23 cellular contexts compared by ENCODE assay signal in genomic region chr10:132164801-132165278, GRCh38. TPM values are rescaled to one million over a fixed set of nuclear protein-coding genes. Genes with fewer than 3 reads are reported as not detected.
DNase-seq lines count a peak whose midpoint lies in the region; ATAC-seq and TF ChIP-seq lines count a peak whose summit lies in the region.
"Had no signal": no experiment of that assay in that cellular context is flagged by ENCODE, and none has a peak within 500 bp of the region (broad histone marks: within the 10 kb centered on the region; RNA-seq: fewer than 3 reads in every experiment).

No MANE protein-coding gene starts in this region.

- H3K9me3 Mint-ChIP-seq in activated CD4-positive, alpha-beta T cell treated with anti-CD3 and anti-CD28 coated beads, Interleukin-2, amount 10 ng/mL, durations not matched to agents 7 days and 5 days, result no peaks in the 10 kb centered on the region
- H3K9me3 Mint-ChIP-seq: activated T-cell treated with anti-CD3 and anti-CD28 coated beads, Interleukin-2, amount 50 U/mL, for 72 hours; natural killer cell treated with Interleukin-12 subunit alpha and Interleukin-12 subunit beta and Interleukin-15 and Interleukin-18, amount 100 ng/mL, for 72 hours had no signal

- no peak for TF ChIP-seq POLR2A in transverse colon (IDR thresholded peaks at IDR 0.05)

- H3K27ac ChIP-seq in RWPE1, result no peak overlapping the region
- H3K27ac ChIP-seq in left lung, result no peak overlapping the region
- H3K27ac ChIP-seq in transverse colon, result no peak overlapping the region

- no peak for TF ChIP-seq EP300 in transverse colon (IDR thresholded peaks at IDR 0.05; ENCODE audit: low read depth)

- TF ChIP-seq CTCF in RWPE1 (conservative IDR thresholded peaks at IDR 0.05; ENCODE audit: low read depth) (no peak), left lung (IDR thresholded peaks at IDR 0.05) (no peak), transverse colon (IDR thresholded peaks at IDR 0.05) (no peak)

- no peak for DNase-seq in activated CD4-positive, alpha-beta T cell treated with anti-CD3 and anti-CD28 coated beads, Interleukin-2, amount 10 ng/mL, durations not matched to agents 7 days and 5 days
- DNase-seq in activated CD4-positive, alpha-beta T cell treated with anti-CD3 and anti-CD28 coated beads, Interleukin-2, amount 50 U/mL, for 4 hours, result no peak
- DNase-seq in RWPE1 (ENCODE audit: low spot score), result peak; percentile 30
- peak; percentile 27 to 71 for DNase-seq in left lung
- DNase-seq in transverse colon, result peak; percentile 44
- no peak for DNase-seq in SKM-1 (lab: John Stamatoyannopoulos, UW; ENCODE audit: unreplicated experiment)
- DNase-seq in NCI-H2196 (lab: John Stamatoyannopoulos, UW; ENCODE audit: unreplicated experiment), result no peak
- DNase-seq: activated naive CD8-positive, alpha-beta T cell treated with anti-CD3 and anti-CD28 coated beads for 36 hours; activated T-cell treated with anti-CD3 and anti-CD28 coated beads, Interleukin-2, amount 50 U/mL, for 72 hours; C1 segment of cervical spinal cord; DMS 273 treated with DMSO at 0.1 percent for 48 hours; hypothalamus; KG1; kidney; mesendoderm; NCI-H2029; NCI-H524; SHP77; stimulated activated CD4-positive, alpha-beta T cell treated with anti-CD3 and anti-CD28 coated beads, Interleukin-4, amount 100 ng/mL, for 24 hours; T-helper 2 cell had no signal

- no peaks in the 10 kb centered on the region for H3K4me1 ChIP-seq in left lung
- H3K4me1 ChIP-seq in transverse colon, result peaks cover 0 to 10% (median 4%) of the 10 kb centered on the region in 4 donors

- in situ Hi-C loops in transverse colon (cut with MboI; ENCODE audit: low pct_ligation_motif_present in 1 of 4, low pct_unique_long_range_greater_than_20kb in 1 of 4, low sequenced_read_pairs in 3 of 4), result no loop called here

- H3K9me3 ChIP-seq in left lung, result no peaks in the 10 kb centered on the region
- H3K9me3 ChIP-seq in transverse colon, result no peaks in the 10 kb centered on the region

- peaks cover 2% of the 10 kb centered on the region for H3K36me3 Mint-ChIP-seq in activated CD4-positive, alpha-beta T cell treated with anti-CD3 and anti-CD28 coated beads, Interleukin-2, amount 10 ng/mL, durations not matched to agents 7 days and 5 days (ENCODE audit: low read depth)

- H3K36me3 ChIP-seq in left lung (no peaks in the 10 kb centered on the region), transverse colon (no peaks in the 10 kb centered on the region)

- POLR2A ChIA-PET in activated CD4-positive, alpha-beta T cell treated with anti-CD3 and anti-CD28 coated beads, Interleukin-2, amount 10 ng/mL, durations not matched to agents 7 days and 5 days (lab: Charles Lee), result no interaction called here
- POLR2A ChIA-PET in RWPE1 (lab: Yijun Ruan, JAX; ENCODE audit: low non-redundant PET), result no interaction called here

- WGBS in transverse colon (ENCODE audit: low coverage in 1 of 2), 2 donors, result 37 to 38% methylated on average over 6 to 13 of the region's 18 CpGs

- H3K4me3 ChIP-seq in left lung (no peak overlapping the region), transverse colon (no peak overlapping the region)

- no peak overlapping the region for H3K4me3 Mint-ChIP-seq in activated CD4-positive, alpha-beta T cell treated with anti-CD3 and anti-CD28 coated beads, Interleukin-2, amount 10 ng/mL, durations not matched to agents 7 days and 5 days
- H3K4me3 Mint-ChIP-seq: activated naive CD8-positive, alpha-beta T cell treated with anti-CD3 and anti-CD28 coated beads for 36 hours; activated T-cell treated with anti-CD3 and anti-CD28 coated beads, Interleukin-2, amount 50 U/mL, for 72 hours; natural killer cell treated with Interleukin-12 subunit alpha and Interleukin-12 subunit beta and Interleukin-15 and Interleukin-18, amount 100 ng/mL, for 72 hours had no signal

- CTCF ChIA-PET in activated CD4-positive, alpha-beta T cell treated with anti-CD3 and anti-CD28 coated beads, Interleukin-2, amount 10 ng/mL, durations not matched to agents 7 days and 5 days (lab: Charles Lee), result no interaction called here
- CTCF ChIA-PET in RWPE1 (lab: Yijun Ruan, JAX), result interaction anchor here (0.8 kb wide), 1 partner anchor 904 kb away, joined by 3 read pairs; no protein-coding TSS in a partner anchor

- no peak for ATAC-seq in left lung
- ATAC-seq in GM19023 (IDR thresholded peaks at IDR 0.05; ENCODE audit: unreplicated experiment), result no peak
- ATAC-seq: activated CD4-positive, CD25-positive, alpha-beta regulatory T cell treated with anti-CD3 and anti-CD28 coated beads, Interleukin-2, amount 50 U/mL, for 24 hours; activated T-cell treated with anti-CD3 and anti-CD28 coated beads, Interleukin-2, amount 50 U/mL, for 72 hours; natural killer cell treated with Interleukin-12 subunit alpha and Interleukin-12 subunit beta and Interleukin-15 and Interleukin-18, amount 100 ng/mL, for 72 hours had no signal

- H3K27me3 Mint-ChIP-seq in activated CD4-positive, alpha-beta T cell treated with anti-CD3 and anti-CD28 coated beads, Interleukin-2, amount 10 ng/mL, durations not matched to agents 7 days and 5 days, result no peaks in the 10 kb centered on the region
- H3K27me3 Mint-ChIP-seq: activated naive CD8-positive, alpha-beta T cell treated with anti-CD3 and anti-CD28 coated beads for 36 hours; natural killer cell treated with Interleukin-12 subunit alpha and Interleukin-12 subunit beta and Interleukin-15 and Interleukin-18, amount 100 ng/mL, for 72 hours had no signal

- peak overlapping the region; percentile 21 for H3K27ac Mint-ChIP-seq in activated CD4-positive, alpha-beta T cell treated with anti-CD3 and anti-CD28 coated beads, Interleukin-2, amount 10 ng/mL, durations not matched to agents 7 days and 5 days
- H3K27ac Mint-ChIP-seq: activated naive CD8-positive, alpha-beta T cell treated with anti-CD3 and anti-CD28 coated beads for 36 hours; activated T-cell treated with anti-CD3 and anti-CD28 coated beads, Interleukin-2, amount 50 U/mL, for 72 hours; natural killer cell treated with Interleukin-12 subunit alpha and Interleukin-12 subunit beta and Interleukin-15 and Interleukin-18, amount 100 ng/mL, for 72 hours had no signal

- intact Hi-C loops in left lung (cut with DNase I) (no loop called here), transverse colon (cut with DNase I; ENCODE audit: low total_unique reads) (no loop called here)

- H3K27me3 ChIP-seq in left lung, result peaks cover 0 to 50% of the 10 kb centered on the region in 2 donors
- H3K27me3 ChIP-seq in transverse colon, result peaks cover 5% of the 10 kb centered on the region

- H3K4me1 Mint-ChIP-seq in activated CD4-positive, alpha-beta T cell treated with anti-CD3 and anti-CD28 coated beads, Interleukin-2, amount 10 ng/mL, durations not matched to agents 7 days and 5 days, result peaks cover 29% of the 10 kb centered on the region

RNA-seq across cellular contexts. Expression of gene DPYSL4, which starts 21.9 kb away (rescaled TPM):
- 1 to 10 TPM; 1.2 to 1.6 TPM for total RNA-seq in activated CD4-positive, alpha-beta T cell treated with anti-CD3 and anti-CD28 coated beads, Interleukin-2, amount 10 ng/mL, durations not matched to agents 7 days and 5 days
- 1 to 10 TPM; 1.3 to 3.1 TPM for total RNA-seq in left lung
- total RNA-seq in transverse colon, result under 1 TPM in 1 of 4 donors, not detected in 3; 0.79 TPM

Comparison
In these comparisons a context has a peak if more than half of its experiments do, and no peak if none do; other contexts are left out.
1. DNase-seq: peak in RWPE1 (single experiment), left lung (2 of 2) and transverse colon (single experiment); none in activated CD4-positive, alpha-beta T cell treated with anti-CD3 and anti-CD28 coated beads, Interleukin-2, amount 10 ng/mL, durations not matched to agents 7 days and 5 days (single experiment), activated CD4-positive, alpha-beta T cell treated with anti-CD3 and anti-CD28 coated beads, Interleukin-2, amount 50 U/mL, for 4 hours (0 of 2), SKM-1 (single experiment) and NCI-H2196 (single experiment).